ENCODE assay signal across 19 cellular contexts in the genomic region with DNA sequence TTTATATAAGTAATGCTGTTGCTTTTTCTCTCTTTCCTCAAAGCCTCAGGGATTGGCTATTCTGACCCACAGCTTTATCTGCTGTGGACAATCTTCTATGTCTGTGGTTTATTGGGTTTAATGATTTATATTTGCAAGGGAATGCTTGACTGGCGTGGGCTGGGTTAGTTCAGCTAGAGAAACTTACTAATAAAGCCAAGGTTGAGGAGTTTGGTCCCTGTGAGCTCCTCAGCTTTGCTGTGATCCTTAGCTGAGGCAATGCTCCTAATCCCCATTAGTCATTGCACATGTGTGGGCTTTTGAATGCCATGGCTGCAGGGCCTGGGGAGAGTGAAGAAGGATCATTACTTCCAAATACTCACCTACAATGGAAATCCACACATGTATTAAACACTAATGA.
A peak's percentile ranks its signal among the peaks of the same experiment; 100 is the strongest.
DNase-seq lines count a peak whose midpoint lies in the region; ATAC-seq, FAIRE-seq and TF ChIP-seq lines count a peak whose summit lies in the region.
"Had no signal": no experiment of that assay in that cellular context is flagged by ENCODE, and none has a peak within 500 bp of the region (broad histone marks: within the 10 kb centered on the region; RNA-seq: fewer than 3 reads in every experiment).

No MANE protein-coding gene starts in this region.

- no peak overlapping the region for H2AFZ ChIP-seq in mammary epithelial cell (ENCODE audit: low read depth, low read length)
- H2AFZ ChIP-seq: PC-9 had no signal

- dilution Hi-C loops in mammary epithelial cell (cut with HindIII; ENCODE audit: low sequenced_read_pairs), result no loop called here

- H3K4me1 Mint-ChIP-seq in MCF 10A (ENCODE audit: insufficient read depth, unreplicated experiment), result peaks cover 27% of the 10 kb centered on the region
- peaks cover 13% of the 10 kb centered on the region for H3K4me1 Mint-ChIP-seq in Calu3 (ENCODE audit: low read depth, unreplicated experiment)

- H3K9me3 ChIP-seq in mammary epithelial cell (replicated peaks; ENCODE audit: insufficient read depth, low read length), result no peaks in the 10 kb centered on the region

- no peak for TF ChIP-seq CTCF in MCF 10A (IDR thresholded peaks at IDR 0.05; ENCODE audit: unreplicated experiment)
- no peak for TF ChIP-seq CTCF in mammary epithelial cell (conservative IDR thresholded peaks at IDR 0.05 in 1 of 2, IDR thresholded peaks at IDR 0.05 in 1 of 2; ENCODE audit: extremely low read depth in 1 of 2, insufficient read depth in 1 of 2, low read depth in 1 of 2, low read length in 2 of 2)
- TF ChIP-seq CTCF in bronchial epithelial cell (IDR thresholded peaks at IDR 0.05; ENCODE audit: insufficient read depth, low read length, severe bottlenecking), result no peak
- TF ChIP-seq CTCF in Calu3 (IDR thresholded peaks at IDR 0.05; ENCODE audit: unreplicated experiment), result no peak

- H3K9me3 Mint-ChIP-seq in MCF 10A (ENCODE audit: unreplicated experiment) (no peaks in the 10 kb centered on the region), Calu3 (ENCODE audit: low read depth, unreplicated experiment) (peaks cover 6% of the 10 kb centered on the region)
- H3K9me3 Mint-ChIP-seq: CD8-positive, alpha-beta T cell; HFFc6 had no signal

- H3K27me3 Mint-ChIP-seq in MCF 10A (ENCODE audit: insufficient read depth, unreplicated experiment) (no peaks in the 10 kb centered on the region), Calu3 (ENCODE audit: unreplicated experiment) (no peaks in the 10 kb centered on the region)

- H3K4me1 ChIP-seq in mammary epithelial cell (ENCODE audit: insufficient read depth, low read length), result no peaks in the 10 kb centered on the region

- H3K27ac Mint-ChIP-seq in MCF 10A (ENCODE audit: low read depth, unreplicated experiment) (no peak overlapping the region), Calu3 (ENCODE audit: unreplicated experiment) (no peak overlapping the region)
- H3K27ac Mint-ChIP-seq: CD8-positive, alpha-beta T cell; HFFc6 had no signal

- H4K20me1 ChIP-seq in mammary epithelial cell (ENCODE audit: insufficient read depth, low read length), result no peaks in the 10 kb centered on the region

- in situ Hi-C loops in mammary epithelial cell (cut with MboI; ENCODE audit: low sequenced_read_pairs in 2 of 2), result no loop called here

- H3K27ac ChIP-seq in mammary epithelial cell (ENCODE audit: insufficient read depth, low read depth, low read length), result no peak overlapping the region
- H3K27ac ChIP-seq: 22Rv1 had no signal

- no peak for FAIRE-seq in bronchial epithelial cell (lab: Jason Lieb, UNC)
- FAIRE-seq: H54 had no signal

- intact Hi-C loops in MCF 10A (cut with micrococcal nuclease) (no loop called here), mammary epithelial cell (cut with micrococcal nuclease) (no loop called here), Calu3 (cut with micrococcal nuclease; ENCODE audit: unreplicated experiment) (no loop called here)

- H3K4me3 Mint-ChIP-seq in MCF 10A (ENCODE audit: unreplicated experiment) (no peak overlapping the region), Calu3 (ENCODE audit: low read depth, unreplicated experiment) (no peak overlapping the region)
- H3K4me3 Mint-ChIP-seq: CD8-positive, alpha-beta T cell; HFFc6 had no signal

- ATAC-seq in HG02678 (IDR thresholded peaks at IDR 0.05; ENCODE audit: unreplicated experiment), result no peak
- ATAC-seq: CD8-positive, alpha-beta T cell; Right ventricle myocardium inferior had no signal

- H3K27me3 ChIP-seq in mammary epithelial cell (ENCODE audit: insufficient read depth, low read length) (no peaks in the 10 kb centered on the region), bronchial epithelial cell (ENCODE audit: control insufficient read depth, insufficient read depth, low read length) (no peaks in the 10 kb centered on the region)

- no peak overlapping the region for H3K4me2 ChIP-seq in mammary epithelial cell (ENCODE audit: insufficient read depth, low read depth, low read length)
- H3K4me2 ChIP-seq: PC-9 had no signal

- no TSS peak for BruUV-seq in MCF 10A (replicated peaks; lab: Mats Ljungman, UMichigan)
- no TSS peak for BruUV-seq in mammary epithelial cell (replicated peaks; lab: Mats Ljungman, UMichigan)
- no TSS peak for BruUV-seq in Calu3 (replicated peaks; lab: Mats Ljungman, UMichigan)

- no peaks in the 10 kb centered on the region for H3K36me3 ChIP-seq in mammary epithelial cell (ENCODE audit: insufficient read depth, low read length)
- no peaks in the 10 kb centered on the region for H3K36me3 ChIP-seq in bronchial epithelial cell (ENCODE audit: control insufficient read depth, insufficient read depth, low read length)

- H3K4me3 ChIP-seq in mammary epithelial cell (replicated peaks in 1 of 3; ENCODE audit: insufficient read depth in 1 of 3, low read depth in 2 of 3, low read length in 3 of 3) (no peak overlapping the region), bronchial epithelial cell (ENCODE audit: low read depth, low read length) (no peak overlapping the region)
- H3K4me3 ChIP-seq: PC-9 had no signal

- CTCF ChIA-PET in MCF 10A (lab: Yijun Ruan, JAX) (interaction anchor here (0.6 to 0.9 kb wide), 4 partner anchors 9 to 992 kb away, joined by 3 to 4 read pairs (median 3); no protein-coding TSS in a partner anchor), mammary epithelial cell (lab: Charles Lee; ENCODE audit: low non-redundant PET) (no interaction called here), Calu3 (lab: Charles Lee) (no interaction called here)

- no peaks in the 10 kb centered on the region for H3K79me2 ChIP-seq in mammary epithelial cell (ENCODE audit: insufficient read depth, low read length)

- POLR2A ChIA-PET in MCF 10A (lab: Yijun Ruan, JAX), result interaction anchor here (0.8 kb wide), 1 partner anchor 48 kb away, joined by 4 read pairs; no protein-coding TSS in a partner anchor

- no peaks in the 10 kb centered on the region for H3K36me3 Mint-ChIP-seq in MCF 10A (ENCODE audit: insufficient read depth, unreplicated experiment)
- H3K36me3 Mint-ChIP-seq in Calu3 (ENCODE audit: insufficient read depth, unreplicated experiment), result no peaks in the 10 kb centered on the region
- H3K36me3 Mint-ChIP-seq: CD8-positive, alpha-beta T cell had no signal

- WGBS in mammary epithelial cell (ENCODE audit: low coverage, missing lambda C conversion rate), result 64% methylated on average over 1 of the region's 1 CpG

- H3K9ac ChIP-seq in mammary epithelial cell (ENCODE audit: insufficient read depth, low read length), result no peak overlapping the region

- DNase-seq in MCF 10A (ENCODE audit: unreplicated experiment), result peak; percentile 41
- no peak for DNase-seq in mammary epithelial cell
- DNase-seq in bronchial epithelial cell (ENCODE audit: low read depth), result peak; percentile 63
- DNase-seq in kidney tubule cell (ENCODE audit: low spot score), result peak; percentile 87
- DNase-seq in NCI-H2029 treated with DMSO at 0.1 percent for 48 hours (lab: John Stamatoyannopoulos, UW), result no peak
- no peak for DNase-seq in Calu3
- no peak for DNase-seq in NCI-H2171 (lab: John Stamatoyannopoulos, UW)
- DNase-seq: CD8-positive, alpha-beta T cell; DMS79 treated with DMSO at 0.1 percent for 48 hours; HFFc6; NCI-H1930; NCI-H2171 treated with DMSO at 0.1 percent for 48 hours; NCI-H510A; NCI-H774; PC-9 had no signal

Comparison
In these comparisons a context has a peak if more than half of its experiments do, and no peak if none do; other contexts are left out.
1. DNase-seq: peak in MCF 10A (single experiment), bronchial epithelial cell (single experiment) and kidney tubule cell (single experiment); none in mammary epithelial cell (single experiment), NCI-H2029 treated with DMSO at 0.1 percent for 48 hours (single experiment), Calu3 (single experiment) and NCI-H2171 (single experiment).